1 cellular context compared by ENCODE assay signal in genomic region chr5:174426851-174427250, GRCh38.
TF ChIP-seq lines count a peak whose summit lies in the region.

No MANE protein-coding gene starts in this region.

TF ChIP-seq in IMR-90, 13 proteins besides CTCF, POLR2A, EP300 and RAD21:
- TF ChIP-seq RCOR1 (IDR thresholded peaks at IDR 0.05; ENCODE audit: insufficient replicate concordance, low read length) = no peak
- TF ChIP-seq MAFK (IDR thresholded peaks at IDR 0.05; ENCODE audit: low read depth, low read length) = no peak
- TF ChIP-seq MXI1 (IDR thresholded peaks at IDR 0.05; ENCODE audit: borderline replicate concordance, low read depth, low read length) = no peak
- no peak for TF ChIP-seq CEBPB (IDR thresholded peaks at IDR 0.05; ENCODE audit: low read depth, low read length)
- no peak for TF ChIP-seq RFX5 (IDR thresholded peaks at IDR 0.05; ENCODE audit: low read depth, low read length)
- no peak for TF ChIP-seq FOS (IDR thresholded peaks at IDR 0.05; ENCODE audit: low read depth, low read length)
